Comparison of ENCODE assay signal across 29 cellular contexts in genomic region chr6:21791066-21791465, GRCh38.
"Had no signal": no experiment of that assay in that cellular context is flagged by ENCODE, and none has a peak within 500 bp of the region (broad histone marks: within the 10 kb centered on the region; RNA-seq: fewer than 3 reads in every experiment).

No MANE protein-coding gene starts in this region.

- H3K4me1 ChIP-seq: adrenal gland, esophagus muscularis mucosa, gastroesophageal sphincter had no signal

- H3K27ac Mint-ChIP-seq: activated CD4-positive, alpha-beta memory T cell treated with anti-CD3 and anti-CD28 coated beads for 36 hours; activated CD4-positive, alpha-beta T cell treated with anti-CD3 and anti-CD28 coated beads for 36 hours; activated CD4-positive, alpha-beta T cell treated with anti-CD3 and anti-CD28 coated beads, Interleukin-2, amount 10 ng/mL, durations not matched to agents 24 days and 14 days; activated CD8-positive, alpha-beta memory T cell treated with anti-CD3 and anti-CD28 coated beads, Interleukin-2, amount 10 ng/mL, durations not matched to agents 7 days and 5 days; activated CD8-positive, alpha-beta T cell treated with anti-CD3 and anti-CD28 coated beads, Interleukin-2, amount 10 ng/mL, durations not matched to agents 7 days and 5 days; activated naive CD4-positive, alpha-beta T cell treated with anti-CD3 and anti-CD28 coated beads for 36 hours; activated naive CD4-positive, alpha-beta T cell treated with anti-CD3 and anti-CD28 coated beads, Interleukin-2, amount 50 U/mL, for 24 hours; activated naive CD8-positive, alpha-beta T cell treated with anti-CD3 and anti-CD28 coated beads for 36 hours; activated naive CD8-positive, alpha-beta T cell treated with anti-CD3 and anti-CD28 coated beads, Interleukin-2, amount 50 U/mL, for 24 hours; activated T-helper 1 cell treated with anti-CD3 and anti-CD28 coated beads, Interleukin-12 subunit alpha, Interleukin-12 subunit beta, Interleukin-2, Interleukin-4 antibody, amounts not matched to agents 30 ng/mL and 10 ng/mL and 1 ng/mL, durations not matched to agents 14 hours and 24 hours and 36 hours; activated T-helper 2 cell treated with anti-CD3 and anti-CD28 coated beads, Interferon-gamma antibody, Interleukin-2, Interleukin-4, amounts not matched to agents 10 μg/mL and 5 μg/mL and 100 μg/mL, durations not matched to agents 14 hours and 24 hours and 36 hours; dendritic cell treated with granulocyte-macrophage colony-stimulating factor and Interleukin-4, amounts not matched to agents 40 ng/mL and 50 ng/mL, for 4 days had no signal

- H3K27me3 Mint-ChIP-seq: activated CD4-positive, alpha-beta memory T cell treated with anti-CD3 and anti-CD28 coated beads for 36 hours; activated CD4-positive, alpha-beta T cell treated with anti-CD3 and anti-CD28 coated beads for 36 hours; activated CD4-positive, alpha-beta T cell treated with anti-CD3 and anti-CD28 coated beads, Interleukin-2, amount 10 ng/mL, durations not matched to agents 24 days and 14 days; activated CD8-positive, alpha-beta memory T cell treated with anti-CD3 and anti-CD28 coated beads, Interleukin-2, amount 10 ng/mL, durations not matched to agents 7 days and 5 days; activated naive CD8-positive, alpha-beta T cell treated with anti-CD3 and anti-CD28 coated beads for 36 hours; central memory CD8-positive, alpha-beta T cell; dendritic cell treated with granulocyte-macrophage colony-stimulating factor and Interleukin-4, amounts not matched to agents 40 ng/mL and 50 ng/mL, for 4 days had no signal

- DNase-seq: activated CD4-positive, alpha-beta memory T cell treated with anti-CD3 and anti-CD28 coated beads for 36 hours; activated CD4-positive, alpha-beta T cell treated with anti-CD3 and anti-CD28 coated beads for 36 hours; activated CD4-positive, alpha-beta T cell treated with anti-CD3 and anti-CD28 coated beads, Interleukin-2, amount 10 ng/mL, durations not matched to agents 24 days and 14 days; activated CD4-positive, CD25-positive, alpha-beta regulatory T cell; activated CD4-positive, CD25-positive, alpha-beta regulatory T cell treated with anti-CD3 and anti-CD28 coated beads, Interleukin-2, amount 50 U/mL, for 72 hours; activated CD8-positive, alpha-beta memory T cell treated with anti-CD3 and anti-CD28 coated beads, Interleukin-2, amount 10 ng/mL, durations not matched to agents 7 days and 5 days; activated CD8-positive, alpha-beta memory T cell treated with anti-CD3 and anti-CD28 coated beads, Interleukin-2, amount 50 U/mL, for 4 hours; activated CD8-positive, alpha-beta T cell treated with anti-CD3 and anti-CD28 coated beads, Interleukin-2, amount 10 ng/mL, durations not matched to agents 7 days and 5 days; activated effector memory CD4-positive, alpha-beta T cell treated with anti-CD3 and anti-CD28 coated beads, Interleukin-2, amount 50 U/mL, for 16 hours; activated naive CD4-positive, alpha-beta T cell treated with anti-CD3 and anti-CD28 coated beads for 36 hours; activated naive CD8-positive, alpha-beta T cell treated with anti-CD3 and anti-CD28 coated beads for 36 hours; activated naive CD8-positive, alpha-beta T cell treated with anti-CD3 and anti-CD28 coated beads, Interleukin-2, amount 50 U/mL, for 24 hours; activated T-cell treated with anti-CD3 and anti-CD28 coated beads, Interleukin-2, amount 50 U/mL, for 1 hour; activated T-cell treated with anti-CD3 and anti-CD28 coated beads, Interleukin-2, amount 50 U/mL, for 48 hours; adrenal gland; dorsolateral prefrontal cortex; effector memory CD4-positive, alpha-beta T cell; erythroblast; foreskin melanocyte; T-helper 2 cell had no signal

- H3K4me3 Mint-ChIP-seq: activated CD4-positive, alpha-beta memory T cell treated with anti-CD3 and anti-CD28 coated beads for 36 hours; activated CD4-positive, alpha-beta T cell treated with anti-CD3 and anti-CD28 coated beads for 36 hours; activated CD4-positive, alpha-beta T cell treated with anti-CD3 and anti-CD28 coated beads, Interleukin-2, amount 10 ng/mL, durations not matched to agents 24 days and 14 days; activated CD8-positive, alpha-beta memory T cell treated with anti-CD3 and anti-CD28 coated beads, Interleukin-2, amount 10 ng/mL, durations not matched to agents 7 days and 5 days; activated CD8-positive, alpha-beta T cell treated with anti-CD3 and anti-CD28 coated beads, Interleukin-2, amount 10 ng/mL, durations not matched to agents 7 days and 5 days; activated naive CD4-positive, alpha-beta T cell treated with anti-CD3 and anti-CD28 coated beads for 36 hours; activated naive CD4-positive, alpha-beta T cell treated with anti-CD3 and anti-CD28 coated beads, Interleukin-2, amount 50 U/mL, for 24 hours; activated naive CD8-positive, alpha-beta T cell treated with anti-CD3 and anti-CD28 coated beads for 36 hours; activated naive CD8-positive, alpha-beta T cell treated with anti-CD3 and anti-CD28 coated beads, Interleukin-2, amount 50 U/mL, for 24 hours; activated T-helper 1 cell treated with anti-CD3 and anti-CD28 coated beads, Interleukin-12 subunit alpha, Interleukin-12 subunit beta, Interleukin-2, Interleukin-4 antibody, amounts not matched to agents 30 ng/mL and 10 ng/mL and 1 ng/mL, durations not matched to agents 14 hours and 24 hours and 36 hours; central memory CD8-positive, alpha-beta T cell; dendritic cell treated with granulocyte-macrophage colony-stimulating factor and Interleukin-4, amounts not matched to agents 40 ng/mL and 50 ng/mL, for 4 days had no signal

- H3K4me3 ChIP-seq: adrenal gland, coronary artery, dorsolateral prefrontal cortex, esophagus muscularis mucosa, gastroesophageal sphincter had no signal

- H3K36me3 Mint-ChIP-seq: activated CD4-positive, alpha-beta memory T cell treated with anti-CD3 and anti-CD28 coated beads for 36 hours; activated CD8-positive, alpha-beta memory T cell treated with anti-CD3 and anti-CD28 coated beads, Interleukin-2, amount 10 ng/mL, durations not matched to agents 7 days and 5 days; activated naive CD4-positive, alpha-beta T cell treated with anti-CD3 and anti-CD28 coated beads, Interleukin-2, amount 50 U/mL, for 24 hours; activated naive CD8-positive, alpha-beta T cell treated with anti-CD3 and anti-CD28 coated beads for 36 hours had no signal

- H3K27ac ChIP-seq: adrenal gland, brain microvascular endothelial cell, coronary artery, dorsolateral prefrontal cortex, esophagus muscularis mucosa, gastroesophageal sphincter had no signal

- H3K4me1 Mint-ChIP-seq: activated CD4-positive, alpha-beta T cell treated with anti-CD3 and anti-CD28 coated beads, Interleukin-2, amount 10 ng/mL, durations not matched to agents 24 days and 14 days; activated CD8-positive, alpha-beta memory T cell treated with anti-CD3 and anti-CD28 coated beads, Interleukin-2, amount 10 ng/mL, durations not matched to agents 7 days and 5 days; activated naive CD4-positive, alpha-beta T cell treated with anti-CD3 and anti-CD28 coated beads, Interleukin-2, amount 50 U/mL, for 24 hours; activated naive CD8-positive, alpha-beta T cell treated with anti-CD3 and anti-CD28 coated beads for 36 hours; activated naive CD8-positive, alpha-beta T cell treated with anti-CD3 and anti-CD28 coated beads, Interleukin-2, amount 50 U/mL, for 24 hours; central memory CD8-positive, alpha-beta T cell had no signal

- H3K36me3 ChIP-seq: adrenal gland, brain microvascular endothelial cell, esophagus muscularis mucosa, gastroesophageal sphincter had no signal

- H3K9me3 ChIP-seq: adrenal gland, esophagus muscularis mucosa, gastroesophageal sphincter had no signal

- H3K27me3 ChIP-seq: adrenal gland, brain microvascular endothelial cell, dorsolateral prefrontal cortex, esophagus muscularis mucosa, gastroesophageal sphincter had no signal

- H3K9me3 Mint-ChIP-seq: activated CD4-positive, alpha-beta memory T cell treated with anti-CD3 and anti-CD28 coated beads for 36 hours; activated naive CD4-positive, alpha-beta T cell treated with anti-CD3 and anti-CD28 coated beads for 36 hours; activated naive CD4-positive, alpha-beta T cell treated with anti-CD3 and anti-CD28 coated beads, Interleukin-2, amount 50 U/mL, for 24 hours; activated naive CD8-positive, alpha-beta T cell treated with anti-CD3 and anti-CD28 coated beads, Interleukin-2, amount 50 U/mL, for 24 hours; activated T-helper 1 cell treated with anti-CD3 and anti-CD28 coated beads, Interleukin-12 subunit alpha, Interleukin-12 subunit beta, Interleukin-2, Interleukin-4 antibody, amounts not matched to agents 30 ng/mL and 10 ng/mL and 1 ng/mL, durations not matched to agents 14 hours and 24 hours and 36 hours; dendritic cell treated with granulocyte-macrophage colony-stimulating factor and Interleukin-4, amounts not matched to agents 40 ng/mL and 50 ng/mL, for 4 days had no signal

- ATAC-seq: activated CD4-positive, alpha-beta T cell treated with anti-CD3 and anti-CD28 coated beads for 36 hours; activated CD8-positive, alpha-beta memory T cell treated with anti-CD3 and anti-CD28 coated beads, Interleukin-2, amount 10 ng/mL, durations not matched to agents 7 days and 5 days; activated CD8-positive, alpha-beta T cell treated with anti-CD3 and anti-CD28 coated beads, Interleukin-2, amount 10 ng/mL, durations not matched to agents 7 days and 5 days; activated naive CD8-positive, alpha-beta T cell treated with anti-CD3 and anti-CD28 coated beads, Interleukin-2, amount 50 U/mL, for 24 hours; gastroesophageal sphincter had no signal
